ENCODE assay signal across 8 cellular contexts in genomic region chr2:215435809-215436704, GRCh38. TPM values are rescaled to one million over a fixed set of nuclear protein-coding genes. Genes with fewer than 3 reads are reported as not detected.
DNase-seq lines count a peak whose midpoint lies in the region; TF ChIP-seq lines count a peak whose summit lies in the region.

Gene FN1 (minus strand): TSS chr2:215436068. CDS start chr2:215435802, 266 bp downstream.

- POLR2A ChIA-PET in HEK293 (lab: Yijun Ruan, JAX) = interaction anchor here (0.8 to 0.9 kb wide), 2 partner anchors 10 to 30 kb away, joined by 3 read pairs; no protein-coding TSS in a partner anchor
- POLR2A ChIA-PET in activated CD4-positive, alpha-beta T cell treated with anti-CD3 and anti-CD28 coated beads, Interleukin-2, amount 10 ng/mL, durations not matched to agents 7 days and 5 days (lab: Charles Lee) = no interaction called here

- H3K9me3 ChIP-seq in HEK293 (ENCODE audit: control insufficient read depth, insufficient read depth, low read depth, low read length) = no peaks in the 10 kb centered on the region

- CTCF ChIA-PET in HEK293 (lab: Yijun Ruan, JAX) = interaction anchor here (2.6 kb wide), 1 partner anchor 484 kb away, joined by 7 read pairs; no protein-coding TSS in a partner anchor
- CTCF ChIA-PET in activated CD4-positive, alpha-beta T cell treated with anti-CD3 and anti-CD28 coated beads, Interleukin-2, amount 10 ng/mL, durations not matched to agents 7 days and 5 days (lab: Charles Lee) = interaction anchor here (0.6 kb wide), 1 partner anchor 477 kb away, joined by 4 read pairs; no protein-coding TSS in a partner anchor

- H3K36me3 Mint-ChIP-seq in activated CD4-positive, alpha-beta T cell treated with anti-CD3 and anti-CD28 coated beads, Interleukin-2, amount 10 ng/mL, durations not matched to agents 7 days and 5 days (ENCODE audit: low read depth) = no peaks in the 10 kb centered on the region
- H3K36me3 Mint-ChIP-seq in dendritic cell treated with granulocyte-macrophage colony-stimulating factor and Interleukin-4, amounts not matched to agents 40 ng/mL and 50 ng/mL, for 4 days (ENCODE audit: low read depth) = peaks cover 5% of the 10 kb centered on the region

- H3K9me3 Mint-ChIP-seq in activated CD4-positive, alpha-beta T cell treated with anti-CD3 and anti-CD28 coated beads, Interleukin-2, amount 10 ng/mL, durations not matched to agents 7 days and 5 days = no peaks in the 10 kb centered on the region
- H3K9me3 Mint-ChIP-seq in dendritic cell treated with granulocyte-macrophage colony-stimulating factor and Interleukin-4, amounts not matched to agents 40 ng/mL and 50 ng/mL, for 4 days = no peaks in the 10 kb centered on the region

- H3K27me3 Mint-ChIP-seq in activated CD4-positive, alpha-beta T cell treated with anti-CD3 and anti-CD28 coated beads, Interleukin-2, amount 10 ng/mL, durations not matched to agents 7 days and 5 days = peaks cover 74% of the 10 kb centered on the region
- peaks cover 72% of the 10 kb centered on the region for H3K27me3 Mint-ChIP-seq in dendritic cell treated with granulocyte-macrophage colony-stimulating factor and Interleukin-4, amounts not matched to agents 40 ng/mL and 50 ng/mL, for 4 days

- H3K27ac Mint-ChIP-seq in activated CD4-positive, alpha-beta T cell treated with anti-CD3 and anti-CD28 coated beads, Interleukin-2, amount 10 ng/mL, durations not matched to agents 7 days and 5 days = no peak within 1 kb of the TSS
- H3K27ac Mint-ChIP-seq in dendritic cell treated with granulocyte-macrophage colony-stimulating factor and Interleukin-4, amounts not matched to agents 40 ng/mL and 50 ng/mL, for 4 days = peak within 1 kb of the TSS; percentile 78

- H3K27ac ChIP-seq in HEK293 (ENCODE audit: extremely low read depth, low read depth, low read length) (peak within 1 kb of the TSS; percentile 66), layer of hippocampus (ENCODE audit: low read depth, low read length) (peak within 1 kb of the TSS; percentile 60)

- no peaks in the 10 kb centered on the region for H3K27me3 ChIP-seq in layer of hippocampus (ENCODE audit: control insufficient read depth, insufficient read depth, low read length)

- H3K4me1 ChIP-seq in HEK293 (ENCODE audit: control insufficient read depth, insufficient read depth, low read length) = 0 out of 2 replicates have a peak, but pooled peaks cover 3% of the 10 kb centered on the region

- intact Hi-C loops in dendritic cell treated with granulocyte-macrophage colony-stimulating factor and Interleukin-4, amounts not matched to agents 40 ng/mL and 50 ng/mL, for 4 days (cut with micrococcal nuclease) = no loop called here

- H3K4me1 Mint-ChIP-seq in activated CD4-positive, alpha-beta T cell treated with anti-CD3 and anti-CD28 coated beads, Interleukin-2, amount 10 ng/mL, durations not matched to agents 7 days and 5 days = peaks cover 22% of the 10 kb centered on the region
- peaks cover 20% of the 10 kb centered on the region for H3K4me1 Mint-ChIP-seq in dendritic cell treated with granulocyte-macrophage colony-stimulating factor and Interleukin-4, amounts not matched to agents 40 ng/mL and 50 ng/mL, for 4 days (ENCODE audit: low read depth)

- peak; percentile 78 for DNase-seq in GM10266 (ENCODE audit: extremely low spot score)
- DNase-seq in NCI-H1436 treated with DMSO at 0.1 percent for 48 hours (lab: John Stamatoyannopoulos, UW) = peak; percentile 10
- peak; percentile 70 for DNase-seq in activated CD4-positive, alpha-beta T cell treated with anti-CD3 and anti-CD28 coated beads, Interleukin-2, amount 10 ng/mL, durations not matched to agents 7 days and 5 days
- peak; percentile 48 to 50 for DNase-seq in stimulated activated CD4-positive, alpha-beta T cell treated with anti-CD3 and anti-CD28 coated beads, Interleukin-1b, Interleukin-23, amount 100 ng/mL, for 4 hours (ENCODE audit: low read depth in 2 of 2)
- no peak for DNase-seq in cerebellar nuclear complex (lab: John Stamatoyannopoulos, UW)

- TF ChIP-seq CTCF in GM10266 (IDR thresholded peaks at IDR 0.05; ENCODE audit: control insufficient read depth, insufficient read depth, low read depth, missing control alignments) (no peak), HEK293 (tag by site-specific recombination; IDR thresholded peaks at IDR 0.05) (no peak)

- H3K4me3 Mint-ChIP-seq in activated CD4-positive, alpha-beta T cell treated with anti-CD3 and anti-CD28 coated beads, Interleukin-2, amount 10 ng/mL, durations not matched to agents 7 days and 5 days = peak within 1 kb of the TSS; percentile 74
- H3K4me3 Mint-ChIP-seq in dendritic cell treated with granulocyte-macrophage colony-stimulating factor and Interleukin-4, amounts not matched to agents 40 ng/mL and 50 ng/mL, for 4 days = peak within 1 kb of the TSS; percentile 69

- peaks cover 0 to 19% of the 10 kb centered on the region in 2 experiments; a peak in 1 of 3 replicates for H3K36me3 ChIP-seq in HEK293 (ENCODE audit: control insufficient read depth in 2 of 2, insufficient read depth in 1 of 2, low read length in 2 of 2)

- peak within 1 kb of the TSS; percentile 74 for H3K4me3 ChIP-seq in HEK293 (ENCODE audit: low read depth, low read length)

TF ChIP-seq in HEK293, 187 proteins besides CTCF, POLR2A, EP300 and RAD21 (continues in another document):
- TF ChIP-seq ZNF639 (tag by site-specific recombination; IDR thresholded peaks at IDR 0.05) (no peak), ZSCAN30 (tag by site-specific recombination; IDR thresholded peaks at IDR 0.05) (no peak), ZNF560 (tag by site-specific recombination; IDR thresholded peaks at IDR 0.05; ENCODE audit: borderline replicate concordance) (no peak), ZNF664 (tag by site-specific recombination; IDR thresholded peaks at IDR 0.05) (no peak), GLI4 (tag by site-specific recombination; IDR thresholded peaks at IDR 0.05) (no peak), ZNF133 (tag by site-specific recombination; IDR thresholded peaks at IDR 0.05) (no peak), ZSCAN23 (tag by site-specific recombination; IDR thresholded peaks at IDR 0.05) (no peak), ZNF169 (tag by site-specific recombination; IDR thresholded peaks at IDR 0.05) (no peak), ZNF394 (tag by site-specific recombination; IDR thresholded peaks at IDR 0.05; ENCODE audit: borderline replicate concordance) (no peak; the same call in 1 of the 2 replicates), ZBTB20 (tag by site-specific recombination; IDR thresholded peaks at IDR 0.05) (no peak; the same call in 1 of the 2 replicates), ZNF391 (tag by site-specific recombination; IDR thresholded peaks at IDR 0.05; ENCODE audit: borderline replicate concordance, low read depth) (no peak), ZNF555 (tag by site-specific recombination; conservative IDR thresholded peaks at IDR 0.05) (no peak), ZNF544 (tag by site-specific recombination; IDR thresholded peaks at IDR 0.05) (no peak), ZNF148 (tag by site-specific recombination; IDR thresholded peaks at IDR 0.05; ENCODE audit: borderline replicate concordance) (no peak), ZNF658 (tag by site-specific recombination; IDR thresholded peaks at IDR 0.05) (no peak), YY1 (tag by site-specific recombination; IDR thresholded peaks at IDR 0.05) (no peak), ZNF580 (tag by site-specific recombination; IDR thresholded peaks at IDR 0.05) (no peak), ZNF529 (tag by site-specific recombination; IDR thresholded peaks at IDR 0.05; ENCODE audit: insufficient replicate concordance) (no peak)

RNA-seq across cellular contexts. Expression of gene FN1, which starts in this region (rescaled TPM):
- under 1 TPM; 0.44 to 0.60 TPM for total RNA-seq in activated CD4-positive, alpha-beta T cell treated with anti-CD3 and anti-CD28 coated beads, Interleukin-2, amount 10 ng/mL, durations not matched to agents 7 days and 5 days

Comparison
In these comparisons a context has a peak if more than half of its experiments do, and no peak if none do; other contexts are left out.
1. Peak in DNase-seq in activated CD4-positive, alpha-beta T cell treated with anti-CD3 and anti-CD28 coated beads, Interleukin-2, amount 10 ng/mL, durations not matched to agents 7 days and 5 days; RNA of the gene not detected or under 1 TPM.
2. DNase-seq: peak in GM10266 (single experiment), NCI-H1436 treated with DMSO at 0.1 percent for 48 hours (single experiment) and stimulated activated CD4-positive, alpha-beta T cell treated with anti-CD3 and anti-CD28 coated beads, Interleukin-1b, Interleukin-23, amount 100 ng/mL, for 4 hours (2 of 2); none in cerebellar nuclear complex (0 of 2).